ENCODE assay signal across 8 cellular contexts in the genomic region with DNA sequence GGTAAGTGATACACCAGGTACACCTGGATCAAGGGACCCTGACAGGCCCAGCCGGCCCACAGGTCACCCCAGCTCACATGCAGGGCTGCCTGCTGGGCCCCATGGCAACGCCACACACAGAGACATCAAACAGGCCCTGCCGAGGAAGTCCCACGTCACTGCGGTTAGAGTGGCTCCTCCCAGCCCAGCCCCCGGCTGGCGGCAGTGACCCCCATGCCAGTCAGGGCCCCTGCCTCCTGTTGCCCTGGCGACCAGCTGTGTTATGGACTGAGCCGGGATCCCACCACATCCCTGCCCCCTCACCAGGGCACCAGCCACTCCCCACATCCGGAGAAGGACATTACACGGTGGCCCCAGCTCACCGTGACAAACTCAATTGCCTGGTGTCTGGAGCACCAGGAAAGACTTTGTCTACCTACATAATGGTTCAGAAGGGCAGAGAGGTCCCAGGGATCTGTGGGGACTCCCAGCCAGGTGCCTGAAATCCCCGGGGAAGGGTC.
DNase-seq lines count a peak whose midpoint lies in the region; ATAC-seq lines count a peak whose summit lies in the region.

No MANE protein-coding gene starts in this region.

- no peaks in the 10 kb centered on the region for H3K9me3 Mint-ChIP-seq in stimulated activated effector memory CD8-positive, alpha-beta T cell treated with anti-CD3 and anti-CD28 coated beads, Interleukin-12 subunit alpha, Interleukin-12 subunit beta, amount 100 ng/mL, for 72 hours

- peak overlapping the region; percentile 100 for H3K27ac Mint-ChIP-seq in stimulated activated effector memory CD8-positive, alpha-beta T cell treated with anti-CD3 and anti-CD28 coated beads, Interleukin-12 subunit alpha, Interleukin-12 subunit beta, amount 100 ng/mL, for 72 hours

- no peaks in the 10 kb centered on the region for H3K27me3 ChIP-seq in muscle layer of duodenum (ENCODE audit: low read depth, low read length)

- no peaks in the 10 kb centered on the region for H3K9me3 ChIP-seq in muscle layer of duodenum (ENCODE audit: control insufficient read depth in 1 of 2, low read length in 2 of 2)

- H3K4me3 ChIP-seq in muscle layer of duodenum (ENCODE audit: low read depth in 1 of 2, low read length in 2 of 2) = peak overlapping the region; percentile 33 to 60

- peaks cover 70% of the 10 kb centered on the region for H3K36me3 Mint-ChIP-seq in stimulated activated effector memory CD8-positive, alpha-beta T cell treated with anti-CD3 and anti-CD28 coated beads, Interleukin-12 subunit alpha, Interleukin-12 subunit beta, amount 100 ng/mL, for 72 hours

- peaks cover 17 to 38% of the 10 kb centered on the region in 2 donors for H3K4me1 ChIP-seq in muscle layer of duodenum (ENCODE audit: control insufficient read depth in 1 of 2, insufficient read depth in 2 of 2, low read length in 2 of 2)

- peak overlapping the region; percentile 96 for H3K4me3 Mint-ChIP-seq in stimulated activated effector memory CD8-positive, alpha-beta T cell treated with anti-CD3 and anti-CD28 coated beads, Interleukin-12 subunit alpha, Interleukin-12 subunit beta, amount 100 ng/mL, for 72 hours

- H3K36me3 ChIP-seq in muscle layer of duodenum (ENCODE audit: control insufficient read depth in 1 of 2, insufficient read depth in 2 of 2, low read length in 2 of 2) = peaks cover 0 to 29% of the 10 kb centered on the region in 2 donors

- ATAC-seq in HG02970 (IDR thresholded peaks at IDR 0.05; ENCODE audit: low FRiP score, unreplicated experiment) = peak; percentile 44
- ATAC-seq in stimulated activated effector memory CD8-positive, alpha-beta T cell treated with anti-CD3 and anti-CD28 coated beads, Interleukin-12 subunit alpha, Interleukin-12 subunit beta, amount 100 ng/mL, for 72 hours = peak; percentile 83

- H3K4me1 Mint-ChIP-seq in stimulated activated effector memory CD8-positive, alpha-beta T cell treated with anti-CD3 and anti-CD28 coated beads, Interleukin-12 subunit alpha, Interleukin-12 subunit beta, amount 100 ng/mL, for 72 hours = peaks cover 62% of the 10 kb centered on the region

- DNase-seq in NCI-H82 (lab: John Stamatoyannopoulos, UW) = peak; percentile 59
- no peak for DNase-seq in NCI-H82 treated with DMSO at 0.1 percent for 48 hours (lab: John Stamatoyannopoulos, UW; ENCODE audit: unreplicated experiment)
- DNase-seq in NOMO-1 treated with dmso at 0.1 percent for 144 hours (lab: John Stamatoyannopoulos, UW; ENCODE audit: unreplicated experiment) = peak; percentile 85
- DNase-seq in activated CD8-positive, alpha-beta memory T cell treated with anti-CD3 and anti-CD28 coated beads, Interleukin-2, amount 50 U/mL, for 24 hours (ENCODE audit: extremely low read depth) = peak; percentile 91
- peak; percentile 65 for DNase-seq in epidermal melanocyte (ENCODE audit: insufficient read length, low spot score)
- peak; percentile 94 to 98 for DNase-seq in stimulated activated effector memory CD8-positive, alpha-beta T cell treated with anti-CD3 and anti-CD28 coated beads, Interleukin-12 subunit alpha, Interleukin-12 subunit beta, amount 100 ng/mL, for 72 hours (ENCODE audit: low spot score in 2 of 2)

- H3K27ac ChIP-seq in muscle layer of duodenum (ENCODE audit: low read length) = peak overlapping the region; percentile 99
